12 cellular contexts compared by ENCODE assay signal in genomic region chr13:99310382-99311031, GRCh38. TPM values are rescaled to one million over a fixed set of nuclear protein-coding genes. Genes with fewer than 3 reads are reported as not detected.
DNase-seq lines count a peak whose midpoint lies in the region; ATAC-seq, FAIRE-seq and TF ChIP-seq lines count a peak whose summit lies in the region.
"Had no signal": no experiment of that assay in that cellular context is flagged by ENCODE, and none has a peak within 500 bp of the region (broad histone marks: within the 10 kb centered on the region; RNA-seq: fewer than 3 reads in every experiment).

No MANE protein-coding gene starts in this region.

- H3K9me3 ChIP-seq in osteoblast (ENCODE audit: low read depth, low read length) (no peaks in the 10 kb centered on the region), psoas muscle (no peaks in the 10 kb centered on the region)
- H3K9me3 ChIP-seq: thoracic aorta had no signal

- H3K27me3 Mint-ChIP-seq in activated B cell treated with CpG ODN at 0.5 μM for 24 hours: no peaks in the 10 kb centered on the region

- POLR2A ChIA-PET in activated B cell treated with CpG ODN at 0.5 μM for 24 hours (lab: Charles Lee): interaction anchor here (0.8 to 1.5 kb wide), 3 partner anchors 8 to 45 kb away, joined by 3 to 4 read pairs (median 3); no protein-coding TSS in a partner anchor

- no peak for FAIRE-seq in GM12891 (lab: Jason Lieb, UNC)

- H3K27ac Mint-ChIP-seq in activated B cell treated with CpG ODN at 0.5 μM for 24 hours: peak overlapping the region; percentile 79
- H3K27ac Mint-ChIP-seq: brain had no signal

- H3K4me1 ChIP-seq in osteoblast (ENCODE audit: insufficient read depth, low read length): peaks cover 68% of the 10 kb centered on the region
- H3K4me1 ChIP-seq in psoas muscle: peaks cover 34% of the 10 kb centered on the region

- TF ChIP-seq POLR2A in GM12891 (IDR thresholded peaks at IDR 0.05; ENCODE audit: low read depth, low read length): no peak

- peak overlapping the region; percentile 44 for H3K4me3 Mint-ChIP-seq in activated B cell treated with CpG ODN at 0.5 μM for 24 hours
- H3K4me3 Mint-ChIP-seq: brain had no signal

- no peak for TF ChIP-seq CTCF in GM12865 (IDR thresholded peaks at IDR 0.05; ENCODE audit: insufficient read depth, low read depth, low read length, missing control alignments)
- TF ChIP-seq CTCF in activated B cell treated with CpG ODN at 0.5 μM for 24 hours (IDR thresholded peaks at IDR 0.05): no peak
- TF ChIP-seq CTCF in osteoblast (IDR thresholded peaks at IDR 0.05; ENCODE audit: extremely low read depth, low read depth, low read length): no peak
- TF ChIP-seq CTCF in psoas muscle (IDR thresholded peaks at IDR 0.05): no peak

- H3K27ac ChIP-seq in osteoblast (ENCODE audit: low read depth, low read length): peak overlapping the region; percentile 86
- no peak overlapping the region for H3K27ac ChIP-seq in psoas muscle

- no peaks in the 10 kb centered on the region for H4K20me1 ChIP-seq in osteoblast (ENCODE audit: insufficient read depth, low read length)

- peak; percentile 57 for DNase-seq in GM12865 (ENCODE audit: low read depth)
- no peak for DNase-seq in activated B cell treated with CpG ODN at 0.5 μM for 24 hours
- DNase-seq in osteoblast (ENCODE audit: insufficient read length, low spot score, missing footprints): peak; percentile 81
- no peak for DNase-seq in psoas muscle
- no peak for DNase-seq in GM12891 (ENCODE audit: insufficient read length, low spot score)
- DNase-seq in NCI-H748 (lab: John Stamatoyannopoulos, UW; ENCODE audit: unreplicated experiment): no peak
- DNase-seq: NCI-H526 treated with DMSO at 0.1 percent for 48 hours had no signal

- intact Hi-C loops in activated B cell treated with CpG ODN at 0.5 μM for 24 hours (cut with micrococcal nuclease): no loop called here
- intact Hi-C loops in psoas muscle (cut with DNase I): no loop called here

- H3K36me3 ChIP-seq in osteoblast (ENCODE audit: insufficient read depth, low read length): no peaks in the 10 kb centered on the region
- H3K36me3 ChIP-seq in psoas muscle (ENCODE audit: insufficient read depth in 1 of 2, low read depth in 1 of 2): peaks cover 2 to 8% of the 10 kb centered on the region in 2 donors
- H3K36me3 ChIP-seq: thoracic aorta had no signal

- 92 to 93% (median 92%) methylated on average over 4 of the region's 4 CpGs for WGBS in psoas muscle, 3 donors

- H3K4me3 ChIP-seq in GM12865 (ENCODE audit: low read depth, low read length) (no peak overlapping the region), osteoblast (ENCODE audit: insufficient read depth, low read length) (no peak overlapping the region), psoas muscle (no peak overlapping the region)
- H3K4me3 ChIP-seq: thoracic aorta had no signal

- no peak overlapping the region for H2AFZ ChIP-seq in osteoblast (ENCODE audit: low read length)

- no peaks in the 10 kb centered on the region for H3K9me3 Mint-ChIP-seq in activated B cell treated with CpG ODN at 0.5 μM for 24 hours

- peaks cover 2% of the 10 kb centered on the region for H3K79me2 ChIP-seq in osteoblast (ENCODE audit: insufficient read depth, low read length)

- H3K27me3 ChIP-seq in osteoblast (ENCODE audit: insufficient read depth, low read length) (no peaks in the 10 kb centered on the region), psoas muscle (ENCODE audit: insufficient read depth in 3 of 3, low read length in 2 of 3) (no peaks in the 10 kb centered on the region)

- H3K4me2 ChIP-seq in osteoblast (ENCODE audit: insufficient read depth, low read length): peak overlapping the region; percentile 25

- CTCF ChIA-PET in activated B cell treated with CpG ODN at 0.5 μM for 24 hours (lab: Charles Lee): no interaction called here

- H3K4me1 Mint-ChIP-seq in activated B cell treated with CpG ODN at 0.5 μM for 24 hours: peaks cover 65% of the 10 kb centered on the region

- ATAC-seq in HG02678 (IDR thresholded peaks at IDR 0.05; ENCODE audit: unreplicated experiment) (peak; percentile 34), activated B cell treated with CpG ODN at 0.5 μM for 24 hours (ENCODE audit: low read depth) (peak; percentile 9), psoas muscle (no peak), GM21447 (IDR thresholded peaks at IDR 0.05; ENCODE audit: unreplicated experiment) (no peak)

- H3K36me3 Mint-ChIP-seq in activated B cell treated with CpG ODN at 0.5 μM for 24 hours (ENCODE audit: low read depth): peaks cover 49% of the 10 kb centered on the region

TF ChIP-seq in GM12891, 5 proteins besides CTCF, POLR2A, EP300 and RAD21:
- no peak for TF ChIP-seq POLR2AphosphoS5 (IDR thresholded peaks at IDR 0.05; ENCODE audit: low read depth, low read length)
- no peak for TF ChIP-seq TAF1 (IDR thresholded peaks at IDR 0.05; ENCODE audit: low read depth, low read length)
- TF ChIP-seq PAX5 (IDR thresholded peaks at IDR 0.05; ENCODE audit: insufficient read depth, low read length, severe bottlenecking): no peak
- no peak for TF ChIP-seq POU2F2 (IDR thresholded peaks at IDR 0.05; ENCODE audit: low read depth, low read length)
- TF ChIP-seq SPI1 (IDR thresholded peaks at IDR 0.05; ENCODE audit: low read depth, low read length): no peak

RNA-seq across cellular contexts. Expression of gene GPR183, which starts 3.3 kb away (rescaled TPM):
- 84.5 and 86.4 TPM in 2 replicates for total RNA-seq in activated B cell treated with CpG ODN at 0.5 μM for 24 hours
- total RNA-seq in osteoblast: 0.29 and 0.36 TPM in 2 replicates
- total RNA-seq in psoas muscle: 1 to 10 TPM in 2 of 4 donors, under 1 TPM in 2; 0.80 to 1.4 (median 1.00) TPM
- under 1 TPM; 0.67 to 0.69 (median 0.69) TPM for polyA plus RNA-seq in psoas muscle
- 61.8 TPM for polyA plus RNA-seq in GM12891 (2012; ENCODE audit: low read depth, missing spikeins)

RNA-seq across cellular contexts. Expression of gene GPR18, which starts 52.3 kb away (rescaled TPM):
- total RNA-seq in activated B cell treated with CpG ODN at 0.5 μM for 24 hours (29.0 and 32.4 TPM in 2 replicates), osteoblast (under 0.01 TPM in 1 of 2 replicates, not detected in the other), psoas muscle (under 1 TPM in 1 of 4 donors, not detected in 3; 0.27 TPM)
- polyA plus RNA-seq in psoas muscle: under 1 TPM in 1 of 3 donors, not detected in 2; 0.01 TPM
- 2.3 TPM for polyA plus RNA-seq in GM12891 (2012; ENCODE audit: low read depth, missing spikeins)
- total RNA-seq: myocyte, thoracic aorta had no signal

Comparison
In these comparisons a context has a peak if more than half of its experiments do, and no peak if none do; other contexts are left out.
1. DNase-seq: peak in GM12865 (single experiment) and osteoblast (single experiment); none in activated B cell treated with CpG ODN at 0.5 μM for 24 hours (single experiment), psoas muscle (0 of 2), GM12891 (single experiment) and NCI-H748 (single experiment).
2. ATAC-seq: peak in HG02678 (single experiment) and activated B cell treated with CpG ODN at 0.5 μM for 24 hours (single experiment); none in psoas muscle (0 of 4) and GM21447 (single experiment).
3. RNA of gene GPR183, which starts 3.3 kb away (total RNA-seq): 84.5 to 86.4 TPM in activated B cell treated with CpG ODN at 0.5 μM for 24 hours; 0.80 to 1.4 TPM in psoas muscle and 0.29 to 0.36 TPM in osteoblast; every median in the first group is over 10 times any median in the second.
4. RNA of gene GPR18, which starts 52.3 kb away (total RNA-seq): 29.0 to 32.4 TPM in activated B cell treated with CpG ODN at 0.5 μM for 24 hours; 0.27 TPM in psoas muscle and under 0.01 TPM in osteoblast; every median in the first group is over 10 times any median in the second.